In the genomic region with DNA sequence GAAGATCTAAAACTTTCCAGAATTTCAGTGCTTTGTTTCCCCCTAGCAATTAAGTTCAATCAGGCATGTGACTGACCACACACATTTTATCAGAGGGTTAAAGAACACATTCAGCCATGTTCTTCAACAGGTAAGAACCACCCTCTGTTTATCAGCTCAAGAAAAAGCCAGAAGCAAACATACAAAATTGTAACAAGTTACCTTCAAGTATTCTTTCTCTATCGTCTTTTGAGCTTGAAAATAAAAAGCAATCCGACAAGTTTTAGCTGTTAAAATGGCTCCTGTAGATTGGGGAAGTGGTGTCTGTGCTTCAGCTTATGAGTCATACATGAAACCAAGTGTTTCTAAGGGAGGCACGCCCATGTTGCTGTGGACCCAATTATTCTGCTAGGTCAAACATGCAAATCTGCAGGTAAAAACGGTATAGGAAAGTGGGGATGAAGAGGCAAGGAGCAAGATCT, we compare ENCODE assay signal across 8 cellular contexts. TPM values are rescaled to one million over a fixed set of nuclear protein-coding genes. Genes with fewer than 3 reads are reported as not detected.
DNase-seq lines count a peak whose midpoint lies in the region; ATAC-seq and TF ChIP-seq lines count a peak whose summit lies in the region.

A gene (minus strand): TSS at position 290 of the 461 bp plus-strand sequence. CDS start 37,262 bp downstream, outside the sequence.

- H3K4me2 ChIP-seq in OCI-LY3 (ENCODE audit: low read length) (peak within 1 kb of the TSS; percentile 79), osteoblast (ENCODE audit: insufficient read depth, low read length) (peak within 1 kb of the TSS; percentile 70)

- H2AFZ ChIP-seq in OCI-LY3 (ENCODE audit: low read depth, low read length) (peak within 1 kb of the TSS; percentile 62), osteoblast (ENCODE audit: low read length) (peak within 1 kb of the TSS; percentile 86)

- peaks cover 25% of the 10 kb centered on the region for H4K20me1 ChIP-seq in OCI-LY3 (ENCODE audit: insufficient read depth, low read length)
- peaks cover 11% of the 10 kb centered on the region for H4K20me1 ChIP-seq in osteoblast (ENCODE audit: insufficient read depth, low read length)

- no peaks in the 10 kb centered on the region for H3K9me3 ChIP-seq in CD4-positive, alpha-beta T cell (ENCODE audit: control insufficient read depth, low read length)
- H3K9me3 ChIP-seq in OCI-LY3 (ENCODE audit: insufficient read depth, low read length) (no peaks in the 10 kb centered on the region), osteoblast (ENCODE audit: low read depth, low read length) (no peaks in the 10 kb centered on the region), aorta (ENCODE audit: control insufficient read depth, low read length) (no peaks in the 10 kb centered on the region)

- intact Hi-C loops in CD4-positive, alpha-beta T cell (cut with DNase I, micrococcal nuclease): loop anchor here (1.0 to 10.0 kb wide), 7 partner anchors 11 to 1256 kb away; a partner anchor contains a TSS
- intact Hi-C loops in aorta (cut with DNase I): no loop called here

- H3K27ac ChIP-seq in CD4-positive, alpha-beta T cell (ENCODE audit: low read depth, low read length): peak within 1 kb of the TSS; percentile 77
- H3K27ac ChIP-seq in OCI-LY3 (ENCODE audit: low read length): peak within 1 kb of the TSS; percentile 97
- H3K27ac ChIP-seq in osteoblast (ENCODE audit: low read depth, low read length): peak within 1 kb of the TSS; percentile 79
- H3K27ac ChIP-seq in aorta (ENCODE audit: low read depth in 1 of 2, low read length in 2 of 2): no peak within 1 kb of the TSS

- CTCF ChIA-PET in CD4-positive, alpha-beta T cell (lab: Charles Lee): interaction anchor here (0.8 to 4.4 kb wide), 7 partner anchors 11 to 44 kb away, joined by 3 to 29 read pairs (median 11); no protein-coding TSS in a partner anchor

- TF ChIP-seq CTCF in CD4-positive, alpha-beta T cell (IDR thresholded peaks at IDR 0.05): no peak
- TF ChIP-seq CTCF in OCI-LY3 (IDR thresholded peaks at IDR 0.05; ENCODE audit: low read depth, low read length) (no peak), osteoblast (IDR thresholded peaks at IDR 0.05; ENCODE audit: extremely low read depth, low read depth, low read length) (no peak)

- no peaks in the 10 kb centered on the region for H3K27me3 ChIP-seq in CD4-positive, alpha-beta T cell (ENCODE audit: control insufficient read depth, insufficient read depth, low read length)
- H3K27me3 ChIP-seq in OCI-LY3 (ENCODE audit: low read depth, low read length) (no peaks in the 10 kb centered on the region), osteoblast (ENCODE audit: insufficient read depth, low read length) (no peaks in the 10 kb centered on the region), aorta (ENCODE audit: control insufficient read depth in 1 of 2, insufficient read depth in 2 of 2, low read length in 1 of 2) (no peaks in the 10 kb centered on the region)

- peak within 1 kb of the TSS; percentile 94 for H3K9ac ChIP-seq in OCI-LY3 (ENCODE audit: low read length)

- peaks cover 16% of the 10 kb centered on the region for H3K36me3 ChIP-seq in OCI-LY3 (replicated peaks; ENCODE audit: low read depth, low read length)
- H3K36me3 ChIP-seq in osteoblast (ENCODE audit: insufficient read depth, low read length): no peaks in the 10 kb centered on the region
- H3K36me3 ChIP-seq in aorta (ENCODE audit: control insufficient read depth in 1 of 2, insufficient read depth in 2 of 2, low read length in 1 of 2): no peaks in the 10 kb centered on the region

- WGBS in aorta, 2 donors: 57 to 61% methylated on average over 4 of the region's 4 CpGs

- POLR2A ChIA-PET in CD4-positive, alpha-beta T cell (lab: Charles Lee): interaction anchor here (0.6 to 9.3 kb wide), 26 partner anchors 8 to 1253 kb away, joined by 3 to 152 read pairs (median 6); a partner anchor contains a TSS

- DNase-seq in CD4-positive, alpha-beta T cell: peak in 9 of 10 experiments; percentile 39 to 69 (median 49)
- no peak for DNase-seq in activated T-cell treated with anti-CD3 and anti-CD28 coated beads, Interleukin-2, amount 50 U/mL, for 24 hours
- peak; percentile 79 for DNase-seq in fibroblast of peridontal ligament (ENCODE audit: extremely low read depth)
- DNase-seq in osteoblast (ENCODE audit: insufficient read length, low spot score, missing footprints): peak; percentile 65
- DNase-seq in aorta: peak in 1 of 2 donors; percentile 67

- H3K4me1 Mint-ChIP-seq in CD4-positive, alpha-beta T cell (ENCODE audit: low read depth): peaks cover 49% of the 10 kb centered on the region
- peaks cover 46% of the 10 kb centered on the region for H3K4me1 Mint-ChIP-seq in activated T-cell treated with anti-CD3 and anti-CD28 coated beads, Interleukin-2, amount 50 U/mL, for 24 hours (ENCODE audit: low read depth)

- peak within 1 kb of the TSS; percentile 94 for H3K4me3 Mint-ChIP-seq in CD4-positive, alpha-beta T cell
- peak within 1 kb of the TSS; percentile 93 for H3K4me3 Mint-ChIP-seq in activated T-cell treated with anti-CD3 and anti-CD28 coated beads, Interleukin-2, amount 50 U/mL, for 24 hours

- H3K36me3 Mint-ChIP-seq in CD4-positive, alpha-beta T cell (ENCODE audit: low read depth): peaks cover 34% of the 10 kb centered on the region
- H3K36me3 Mint-ChIP-seq in activated T-cell treated with anti-CD3 and anti-CD28 coated beads, Interleukin-2, amount 50 U/mL, for 24 hours (ENCODE audit: low read depth): peaks cover 28% of the 10 kb centered on the region

- H3K4me3 ChIP-seq in OCI-LY3 (ENCODE audit: low read length) (peak within 1 kb of the TSS; percentile 85), osteoblast (ENCODE audit: insufficient read depth, low read length) (peak within 1 kb of the TSS; percentile 55), aorta (ENCODE audit: low read length in 2 of 2) (no peak within 1 kb of the TSS)

- H3K27ac Mint-ChIP-seq in CD4-positive, alpha-beta T cell: peak within 1 kb of the TSS; percentile 94
- H3K27ac Mint-ChIP-seq in activated T-cell treated with anti-CD3 and anti-CD28 coated beads, Interleukin-2, amount 50 U/mL, for 24 hours: peak within 1 kb of the TSS; percentile 97

- no peaks in the 10 kb centered on the region for H3K27me3 Mint-ChIP-seq in CD4-positive, alpha-beta T cell
- no peaks in the 10 kb centered on the region for H3K27me3 Mint-ChIP-seq in activated T-cell treated with anti-CD3 and anti-CD28 coated beads, Interleukin-2, amount 50 U/mL, for 24 hours

- H3K79me2 ChIP-seq in OCI-LY3 (ENCODE audit: low read length): peaks cover 53% of the 10 kb centered on the region
- peaks cover 89% of the 10 kb centered on the region for H3K79me2 ChIP-seq in osteoblast (ENCODE audit: insufficient read depth, low read length)

- H3K4me1 ChIP-seq in OCI-LY3 (ENCODE audit: low read length): peaks cover 33% of the 10 kb centered on the region
- peaks cover 11% of the 10 kb centered on the region for H3K4me1 ChIP-seq in osteoblast (ENCODE audit: insufficient read depth, low read length)
- peaks cover 1 to 7% of the 10 kb centered on the region in 2 donors for H3K4me1 ChIP-seq in aorta (ENCODE audit: control insufficient read depth in 1 of 2, insufficient read depth in 2 of 2, low read length in 2 of 2)

- ATAC-seq in CD4-positive, alpha-beta T cell (ENCODE audit: poor library complexity): peak; percentile 89
- ATAC-seq in GM19043 (IDR thresholded peaks at IDR 0.05; ENCODE audit: low read depth, unreplicated experiment): peak; percentile 91
- ATAC-seq in HG03175 (IDR thresholded peaks at IDR 0.05; ENCODE audit: unreplicated experiment): peak; percentile 94
- peak; percentile 86 for ATAC-seq in aorta (ENCODE audit: low FRiP score)

- no peaks in the 10 kb centered on the region for H3K9me3 Mint-ChIP-seq in CD4-positive, alpha-beta T cell
- H3K9me3 Mint-ChIP-seq in activated T-cell treated with anti-CD3 and anti-CD28 coated beads, Interleukin-2, amount 50 U/mL, for 24 hours: no peaks in the 10 kb centered on the region

RNA-seq across cellular contexts. Expression of the gene that starts here (rescaled TPM):
- 100 to 1,000 TPM; 354 to 358 TPM for total RNA-seq in CD4-positive, alpha-beta T cell
- total RNA-seq in osteoblast: 60.7 and 63.0 TPM in 2 replicates
- total RNA-seq in aorta: 10 to 100 TPM; 71.6 to 77.0 TPM
- 10 to 100 TPM; 23.0 to 23.7 TPM for polyA plus RNA-seq in aorta

Comparison
In these comparisons a context has a peak if more than half of its experiments do, and no peak if none do; other contexts are left out.
1. H3K27ac ChIP-seq: peak in CD4-positive, alpha-beta T cell (single experiment), OCI-LY3 (single experiment) and osteoblast (single experiment); none in aorta (0 of 2).
2. H3K4me3 ChIP-seq: peak in OCI-LY3 (single experiment) and osteoblast (single experiment); none in aorta (0 of 2).
3. intact Hi-C loops: an anchor here in CD4-positive, alpha-beta T cell (1.0 to 10.0 kb wide); none called in aorta.
4. Peak in every context shown above with its lines, with median percentiles within 50 percentile points of each other: ATAC-seq.